Comparison of ENCODE assay signal across 9 cellular contexts in genomic region chr3:195893916-195894315, GRCh38. TPM values are rescaled to one million over a fixed set of nuclear protein-coding genes. Genes with fewer than 3 reads are reported as not detected.
A peak's percentile ranks its signal among the peaks of the same experiment; 100 is the strongest.
DNase-seq lines count a peak whose midpoint lies in the region; ATAC-seq and TF ChIP-seq lines count a peak whose summit lies in the region.
"Had no signal": no experiment of that assay in that cellular context is flagged by ENCODE, and none has a peak within 500 bp of the region (broad histone marks: within the 10 kb centered on the region; RNA-seq: fewer than 3 reads in every experiment).

No MANE protein-coding gene starts in this region.

- TF ChIP-seq EP300 in suprapubic skin (IDR thresholded peaks at IDR 0.05), result no peak

- peaks cover 37% of the 10 kb centered on the region for H3K4me1 Mint-ChIP-seq in activated naive CD4-positive, alpha-beta T cell treated with anti-CD3 and anti-CD28 coated beads, Interleukin-2, amount 10 ng/mL, durations not matched to agents 7 days and 5 days
- H3K4me1 Mint-ChIP-seq in activated CD8-positive, alpha-beta T cell treated with anti-CD3 and anti-CD28 coated beads, Interleukin-2, amount 10 ng/mL, durations not matched to agents 7 days and 5 days (ENCODE audit: low read depth), result peaks cover 42% of the 10 kb centered on the region

- H3K27ac Mint-ChIP-seq in activated naive CD4-positive, alpha-beta T cell treated with anti-CD3 and anti-CD28 coated beads, Interleukin-2, amount 10 ng/mL, durations not matched to agents 7 days and 5 days, result no peak overlapping the region
- peak overlapping the region in 1 of 2 donors; percentile 86 for H3K27ac Mint-ChIP-seq in activated naive CD4-positive, alpha-beta T cell treated with anti-CD3 and anti-CD28 coated beads, Interleukin-2, amount 50 U/mL, for 72 hours
- no peak overlapping the region for H3K27ac Mint-ChIP-seq in activated CD8-positive, alpha-beta T cell treated with anti-CD3 and anti-CD28 coated beads, Interleukin-2, amount 10 ng/mL, durations not matched to agents 7 days and 5 days

- H2AFZ ChIP-seq in MM.1S (ENCODE audit: low read length), result no peak overlapping the region

- no peak for DNase-seq in activated naive CD4-positive, alpha-beta T cell treated with anti-CD3 and anti-CD28 coated beads, Interleukin-2, amount 10 ng/mL, durations not matched to agents 7 days and 5 days
- DNase-seq in activated naive CD4-positive, alpha-beta T cell treated with anti-CD3 and anti-CD28 coated beads, Interleukin-2, amount 50 U/mL, for 72 hours (ENCODE audit: low spot score in 2 of 2), result no peak
- no peak for DNase-seq in activated CD8-positive, alpha-beta T cell treated with anti-CD3 and anti-CD28 coated beads, Interleukin-2, amount 10 ng/mL, durations not matched to agents 7 days and 5 days
- DNase-seq in right atrium auricular region (ENCODE audit: low spot score) (no peak), thoracic aorta (ENCODE audit: low spot score) (no peak), MM.1S (no peak), head of caudate nucleus (no peak), suprapubic skin (ENCODE audit: low spot score in 2 of 2) (no peak)

- peak overlapping the region; percentile 18 for H3K4me3 Mint-ChIP-seq in activated naive CD4-positive, alpha-beta T cell treated with anti-CD3 and anti-CD28 coated beads, Interleukin-2, amount 10 ng/mL, durations not matched to agents 7 days and 5 days
- H3K4me3 Mint-ChIP-seq in activated CD8-positive, alpha-beta T cell treated with anti-CD3 and anti-CD28 coated beads, Interleukin-2, amount 10 ng/mL, durations not matched to agents 7 days and 5 days, result peak overlapping the region; percentile 53

- CTCF ChIA-PET in activated naive CD4-positive, alpha-beta T cell treated with anti-CD3 and anti-CD28 coated beads, Interleukin-2, amount 10 ng/mL, durations not matched to agents 7 days and 5 days (lab: Charles Lee), result interaction anchor here (0.6 to 7.9 kb wide), 15 partner anchors 8 to 625 kb away, joined by 3 to 118 read pairs (median 8); partner anchors contain the start of gene TNK2
- CTCF ChIA-PET in activated CD8-positive, alpha-beta T cell treated with anti-CD3 and anti-CD28 coated beads, Interleukin-2, amount 10 ng/mL, durations not matched to agents 7 days and 5 days (lab: Charles Lee), result interaction anchor here (1.1 to 6.4 kb wide), 14 partner anchors 9 to 450 kb away, joined by 3 to 144 read pairs (median 14); partner anchors contain the start of gene TNK2

- no peak overlapping the region for H3K4me2 ChIP-seq in MM.1S (ENCODE audit: low read depth, low read length)

- H3K36me3 ChIP-seq in right atrium auricular region (no peaks in the 10 kb centered on the region), thoracic aorta (no peaks in the 10 kb centered on the region), MM.1S (replicated peaks; ENCODE audit: insufficient read depth, low read length) (no peaks in the 10 kb centered on the region), suprapubic skin (peaks cover 6% of the 10 kb centered on the region)
- H3K36me3 ChIP-seq: ovary had no signal

- peaks cover 10% of the 10 kb centered on the region for H3K36me3 Mint-ChIP-seq in activated naive CD4-positive, alpha-beta T cell treated with anti-CD3 and anti-CD28 coated beads, Interleukin-2, amount 10 ng/mL, durations not matched to agents 7 days and 5 days
- H3K36me3 Mint-ChIP-seq in activated naive CD4-positive, alpha-beta T cell treated with anti-CD3 and anti-CD28 coated beads, Interleukin-2, amount 50 U/mL, for 72 hours, result no peaks in the 10 kb centered on the region
- peaks cover 7% of the 10 kb centered on the region for H3K36me3 Mint-ChIP-seq in activated CD8-positive, alpha-beta T cell treated with anti-CD3 and anti-CD28 coated beads, Interleukin-2, amount 10 ng/mL, durations not matched to agents 7 days and 5 days (ENCODE audit: low read depth)

- H3K9me2 ChIP-seq in MM.1S (replicated peaks; ENCODE audit: insufficient read depth, low read length), result no peaks in the 10 kb centered on the region

- H3K27me3 ChIP-seq in right atrium auricular region (no peaks in the 10 kb centered on the region), thoracic aorta (replicated peaks; ENCODE audit: insufficient read depth) (no peaks in the 10 kb centered on the region), MM.1S (replicated peaks; ENCODE audit: insufficient read depth, low read length) (no peaks in the 10 kb centered on the region), suprapubic skin (no peaks in the 10 kb centered on the region)
- H3K27me3 ChIP-seq: ovary had no signal

- H3K4me1 ChIP-seq in right atrium auricular region (peaks cover 0 to 89% of the 10 kb centered on the region in 2 donors), thoracic aorta (ENCODE audit: control insufficient read depth in 1 of 2, low read depth in 2 of 2) (peaks cover 42 to 69% of the 10 kb centered on the region in 2 donors), MM.1S (ENCODE audit: low read length) (peaks cover 18% of the 10 kb centered on the region), suprapubic skin (peaks cover 71% of the 10 kb centered on the region)

- no peaks in the 10 kb centered on the region for H4K20me1 ChIP-seq in MM.1S (ENCODE audit: insufficient read depth, low read length)

- H3K9me3 ChIP-seq in right atrium auricular region, result no peaks in the 10 kb centered on the region
- no peaks in the 10 kb centered on the region for H3K9me3 ChIP-seq in thoracic aorta
- H3K9me3 ChIP-seq in MM.1S (replicated peaks; ENCODE audit: insufficient read depth, low read length), result no peaks in the 10 kb centered on the region
- H3K9me3 ChIP-seq in suprapubic skin, result no peaks in the 10 kb centered on the region
- H3K9me3 ChIP-seq: ovary had no signal

- WGBS in suprapubic skin, result 92% methylated on average over 3 of the region's 4 CpGs

- H3K4me3 ChIP-seq in right atrium auricular region (no peak overlapping the region), thoracic aorta (peak overlapping the region; percentile 96), MM.1S (ENCODE audit: low read length) (no peak overlapping the region), suprapubic skin (no peak overlapping the region)
- H3K4me3 ChIP-seq: ovary had no signal

- no peak for ATAC-seq in activated naive CD4-positive, alpha-beta T cell treated with anti-CD3 and anti-CD28 coated beads, Interleukin-2, amount 50 U/mL, for 72 hours
- no peak for ATAC-seq in activated CD8-positive, alpha-beta T cell treated with anti-CD3 and anti-CD28 coated beads, Interleukin-2, amount 10 ng/mL, durations not matched to agents 7 days and 5 days
- no peak for ATAC-seq in thoracic aorta (ENCODE audit: insufficient number of reproducible peaks, low FRiP score, low read depth)

- intact Hi-C loops in head of caudate nucleus (cut with DNase I), result no loop called here

- H3K27ac ChIP-seq in right atrium auricular region (peak overlapping the region; percentile 90 to 97), thoracic aorta (peak overlapping the region; percentile 88 to 91), MM.1S (ENCODE audit: low read length) (no peak overlapping the region), suprapubic skin (no peak overlapping the region)

- TF ChIP-seq CTCF in right atrium auricular region (IDR thresholded peaks at IDR 0.05), result no peak
- no peak for TF ChIP-seq CTCF in thoracic aorta (IDR thresholded peaks at IDR 0.05)
- TF ChIP-seq CTCF in MM.1S (IDR thresholded peaks at IDR 0.05; ENCODE audit: low read length), result no peak
- TF ChIP-seq CTCF in suprapubic skin (IDR thresholded peaks at IDR 0.05), result no peak

- H3F3A ChIP-seq in MM.1S (ENCODE audit: insufficient read depth, low read length), result peaks cover 23% of the 10 kb centered on the region

- no peaks in the 10 kb centered on the region for H3K9me3 Mint-ChIP-seq in activated naive CD4-positive, alpha-beta T cell treated with anti-CD3 and anti-CD28 coated beads, Interleukin-2, amount 10 ng/mL, durations not matched to agents 7 days and 5 days
- no peaks in the 10 kb centered on the region for H3K9me3 Mint-ChIP-seq in activated naive CD4-positive, alpha-beta T cell treated with anti-CD3 and anti-CD28 coated beads, Interleukin-2, amount 50 U/mL, for 72 hours
- no peaks in the 10 kb centered on the region for H3K9me3 Mint-ChIP-seq in activated CD8-positive, alpha-beta T cell treated with anti-CD3 and anti-CD28 coated beads, Interleukin-2, amount 10 ng/mL, durations not matched to agents 7 days and 5 days (ENCODE audit: insufficient read depth)

- peaks cover 55% of the 10 kb centered on the region for H3K79me2 ChIP-seq in MM.1S (ENCODE audit: low read length)

- H3K27me3 Mint-ChIP-seq in activated naive CD4-positive, alpha-beta T cell treated with anti-CD3 and anti-CD28 coated beads, Interleukin-2, amount 10 ng/mL, durations not matched to agents 7 days and 5 days, result no peaks in the 10 kb centered on the region
- no peaks in the 10 kb centered on the region for H3K27me3 Mint-ChIP-seq in activated CD8-positive, alpha-beta T cell treated with anti-CD3 and anti-CD28 coated beads, Interleukin-2, amount 10 ng/mL, durations not matched to agents 7 days and 5 days (ENCODE audit: low read depth)

- H3K9ac ChIP-seq in MM.1S (ENCODE audit: low read length), result no peak overlapping the region

- POLR2A ChIA-PET in activated CD8-positive, alpha-beta T cell treated with anti-CD3 and anti-CD28 coated beads, Interleukin-2, amount 10 ng/mL, durations not matched to agents 7 days and 5 days (lab: Charles Lee), result interaction anchor here (0.6 to 5.5 kb wide), 4 partner anchors 13 to 747 kb away, joined by 3 to 160 read pairs (median 4); partner anchors contain the start of genes APOD and TNK2

- no peak for TF ChIP-seq POLR2A in suprapubic skin (IDR thresholded peaks at IDR 0.05)

RNA-seq across cellular contexts. Expression of gene TNK2, which starts 14.4 kb away (rescaled TPM):
- total RNA-seq in activated naive CD4-positive, alpha-beta T cell treated with anti-CD3 and anti-CD28 coated beads, Interleukin-2, amount 50 U/mL, for 72 hours, result 10 to 100 TPM; 55.1 to 78.1 TPM
- 100 to 1,000 TPM; 110 to 127 TPM for total RNA-seq in activated CD8-positive, alpha-beta T cell treated with anti-CD3 and anti-CD28 coated beads, Interleukin-2, amount 10 ng/mL, durations not matched to agents 7 days and 5 days
- 10 to 100 TPM; 26.5 to 38.6 TPM for total RNA-seq in right atrium auricular region
- total RNA-seq in thoracic aorta, result 10 to 100 TPM; 38.9 to 69.8 TPM
- total RNA-seq in suprapubic skin, result 100 to 1,000 TPM in 1 of 4 donors, 10 to 100 TPM in 3; 52.4 to 101 (median 70.0) TPM

Comparison
In these comparisons a context has a peak if more than half of its experiments do, and no peak if none do; other contexts are left out.
1. H3K27ac ChIP-seq: peak in right atrium auricular region (2 of 2) and thoracic aorta (2 of 2); none in MM.1S (single experiment) and suprapubic skin (single experiment).